9 cellular contexts compared by ENCODE assay signal in the genomic region with DNA sequence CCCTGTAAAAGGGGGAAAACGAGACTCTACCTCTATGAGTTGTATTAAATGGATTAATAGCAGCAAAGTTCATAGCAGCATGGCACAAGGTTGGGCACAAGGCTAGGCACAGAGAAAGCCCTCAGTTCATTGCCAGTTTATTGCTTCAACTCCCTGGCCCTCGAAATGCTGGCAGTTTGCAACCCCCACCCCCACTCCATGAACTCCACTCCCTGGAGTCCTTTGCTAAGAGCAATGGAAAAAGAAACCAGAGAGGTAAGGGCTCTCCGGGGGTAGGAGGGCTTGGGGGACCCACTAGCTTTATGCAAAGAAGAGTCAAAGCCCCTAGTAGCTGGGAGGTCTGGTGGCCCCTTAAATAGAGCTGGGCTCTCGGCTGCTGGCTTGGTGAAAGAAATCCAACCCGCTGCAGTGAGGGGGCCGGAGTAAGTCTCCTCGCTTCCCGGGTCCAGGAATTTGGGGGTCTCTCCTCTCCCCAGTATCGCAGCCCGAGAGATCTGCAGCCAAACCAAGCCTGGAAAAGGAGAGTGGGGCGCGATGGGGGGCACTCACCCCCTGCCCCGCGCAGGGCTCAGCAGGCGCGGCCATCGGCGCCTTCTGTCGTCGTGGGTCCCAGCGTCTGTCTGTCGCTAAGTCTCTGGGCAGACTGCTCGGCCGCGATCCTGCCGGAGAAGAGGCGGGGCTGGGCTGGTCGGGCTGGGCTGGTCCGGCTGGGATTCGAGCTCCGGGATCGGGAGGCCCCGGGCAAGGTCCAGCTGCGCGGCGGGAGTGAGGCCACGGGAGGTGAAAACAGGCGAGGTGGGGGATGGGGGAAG. TPM values are rescaled to one million over a fixed set of nuclear protein-coding genes. Genes with fewer than 3 reads are reported as not detected.
DNase-seq lines count a peak whose midpoint lies in the region; ATAC-seq and TF ChIP-seq lines count a peak whose summit lies in the region.
"Not testable (repeated sequence)": the region's sequence is repeated elsewhere in the genome, so short reads cannot be mapped to it uniquely, and the experiment has no call there.
"Had no signal": no experiment of that assay in that cellular context is flagged by ENCODE, and none has a peak within 500 bp of the region (broad histone marks: within the 10 kb centered on the region; RNA-seq: fewer than 3 reads in every experiment).

ABCC6 (minus strand) TSS at position 645 of the 812 bp plus-strand sequence; CDS start at position 585, 60 bp downstream.

- H3K4me3 ChIP-seq in Peyer's patch (peak within 1 kb of the TSS in 2 of 4 donors; percentile 40 to 41), epithelial cell of proximal tubule (ENCODE audit: low read depth, low read length) (peak within 1 kb of the TSS; percentile 41), retinal pigment epithelial cell (ENCODE audit: low read length) (peak within 1 kb of the TSS; percentile 39), tibial artery (peak within 1 kb of the TSS; percentile 40 to 41)
- H3K4me3 ChIP-seq in hepatocyte: not testable (repeated sequence)

- H3K4me2 ChIP-seq in hepatocyte: peak within 1 kb of the TSS; percentile 70

- intact Hi-C loops in Calu3 (cut with micrococcal nuclease; ENCODE audit: unreplicated experiment); tibial artery (cut with DNase I; ENCODE audit: low total_unique reads): not testable (repeated sequence)

- H3K27ac Mint-ChIP-seq in Calu3 (ENCODE audit: unreplicated experiment); activated naive CD4-positive, alpha-beta T cell treated with anti-CD3 and anti-CD28 coated beads, Interleukin-2, amount 50 U/mL, for 72 hours: not testable (repeated sequence)

- H3K79me2 ChIP-seq in hepatocyte: not testable (repeated sequence)

- DNase-seq in Calu3: peak; percentile 54
- DNase-seq in Peyer's patch; activated naive CD4-positive, alpha-beta T cell treated with anti-CD3 and anti-CD28 coated beads, Interleukin-2, amount 50 U/mL, for 72 hours (ENCODE audit: low spot score in 2 of 2); epithelial cell of proximal tubule (ENCODE audit: low read depth); hepatocyte (ENCODE audit: low spot score); mucosa of gallbladder (ENCODE audit: low spot score); retinal pigment epithelial cell (ENCODE audit: low read depth); tibial artery: not testable (repeated sequence)

- H3K27ac ChIP-seq in Peyer's patch (peak within 1 kb of the TSS in 1 of 4 donors; percentile 46), hepatocyte (peak within 1 kb of the TSS; percentile 68), tibial artery (peak within 1 kb of the TSS in 1 of 2 donors; percentile 47)

- peak; percentile 64 to 66 for ATAC-seq in activated naive CD4-positive, alpha-beta T cell treated with anti-CD3 and anti-CD28 coated beads, Interleukin-2, amount 50 U/mL, for 72 hours

- H4K20me1 ChIP-seq in hepatocyte (ENCODE audit: insufficient read depth, poor library complexity, severe bottlenecking): not testable (repeated sequence)

- H3K9me2 ChIP-seq in hepatocyte (replicated peaks; ENCODE audit: insufficient read depth): not testable (repeated sequence)

- WGBS in hepatocyte (ENCODE audit: low lambda C conversion rate, missing lambda C conversion rate): 5% methylated on average over 14 of the region's 38 CpGs

- not testable (repeated sequence) for BruUV-seq in Calu3 (replicated peaks; lab: Mats Ljungman, UMichigan)

- TF ChIP-seq POLR2A in Peyer's patch (IDR thresholded peaks at IDR 0.05): not testable (repeated sequence)

- H3K9me3 ChIP-seq in Peyer's patch; hepatocyte (ENCODE audit: low read depth); tibial artery: not testable (repeated sequence)

- TF ChIP-seq CTCF in Calu3 (IDR thresholded peaks at IDR 0.05; ENCODE audit: unreplicated experiment); Peyer's patch (IDR thresholded peaks at IDR 0.05); epithelial cell of proximal tubule (conservative IDR thresholded peaks at IDR 0.05; ENCODE audit: low read depth, low read length); hepatocyte (IDR thresholded peaks at IDR 0.05; ENCODE audit: poor library complexity); retinal pigment epithelial cell (conservative IDR thresholded peaks at IDR 0.05; ENCODE audit: low read depth, low read length); tibial artery (IDR thresholded peaks at IDR 0.05): not testable (repeated sequence)

- not testable (repeated sequence) for H3K36me3 ChIP-seq in Peyer's patch; hepatocyte (replicated peaks; ENCODE audit: insufficient read depth, low read depth); tibial artery

- not testable (repeated sequence) for H3K4me1 ChIP-seq in Peyer's patch; hepatocyte (ENCODE audit: insufficient read depth); tibial artery

- not testable (repeated sequence) for H3K4me1 Mint-ChIP-seq in Calu3 (ENCODE audit: low read depth, unreplicated experiment)

- CTCF ChIA-PET in Calu3 (lab: Charles Lee): not testable (repeated sequence)

- not testable (repeated sequence) for H3K27me3 ChIP-seq in Peyer's patch, hepatocyte, tibial artery

- not testable (repeated sequence) for H3K9me3 Mint-ChIP-seq in Calu3 (ENCODE audit: low read depth, unreplicated experiment); activated naive CD4-positive, alpha-beta T cell treated with anti-CD3 and anti-CD28 coated beads, Interleukin-2, amount 50 U/mL, for 72 hours

- peak within 1 kb of the TSS; percentile 30 for H3K4me3 Mint-ChIP-seq in Calu3 (ENCODE audit: low read depth, unreplicated experiment)

- H2AFZ ChIP-seq in hepatocyte: not testable (repeated sequence)

- not testable (repeated sequence) for H3K36me3 Mint-ChIP-seq in Calu3 (ENCODE audit: insufficient read depth, unreplicated experiment); activated naive CD4-positive, alpha-beta T cell treated with anti-CD3 and anti-CD28 coated beads, Interleukin-2, amount 50 U/mL, for 72 hours

- not testable (repeated sequence) for H3K27me3 Mint-ChIP-seq in Calu3 (ENCODE audit: unreplicated experiment)

RNA-seq across cellular contexts. Expression of gene ABCC6, which starts in this region (rescaled TPM):
- 3.7 and 5.8 TPM in 2 replicates for total RNA-seq in Calu3 (2022)
- 100 to 1,000 TPM in 1 of 4 donors, 10 to 100 TPM in 3; 12.4 to 113 (median 76.2) TPM for total RNA-seq in Peyer's patch
- not detected for total RNA-seq in activated naive CD4-positive, alpha-beta T cell treated with anti-CD3 and anti-CD28 coated beads, Interleukin-2, amount 50 U/mL, for 72 hours
- total RNA-seq in epithelial cell of proximal tubule: 1.1 and 4.8 TPM in 2 replicates
- total RNA-seq in hepatocyte: 28.1 and 41.2 TPM in 2 replicates
- 42.1 and 46.8 TPM in 2 replicates for polyA plus RNA-seq in hepatocyte
- 27.5 TPM for total RNA-seq in mucosa of gallbladder
- total RNA-seq: Daoy had no signal

Comparison
In these comparisons a context has a peak if more than half of its experiments do, and no peak if none do; other contexts are left out.
1. Peak in ATAC-seq in activated naive CD4-positive, alpha-beta T cell treated with anti-CD3 and anti-CD28 coated beads, Interleukin-2, amount 50 U/mL, for 72 hours; RNA of the gene not detected or under 1 TPM.